ENCODE assay signal across 11 cellular contexts in genomic region chr7:28069788-28070187, GRCh38.
DNase-seq lines count a peak whose midpoint lies in the region; ATAC-seq and TF ChIP-seq lines count a peak whose summit lies in the region.
"Had no signal": no experiment of that assay in that cellular context is flagged by ENCODE, and none has a peak within 500 bp of the region (broad histone marks: within the 10 kb centered on the region; RNA-seq: fewer than 3 reads in every experiment).

No MANE protein-coding gene starts in this region.

- H3K27ac Mint-ChIP-seq in nephron, result peak overlapping the region; percentile 86 to 100 (median 94)

- H3K9me3 ChIP-seq in fibroblast of lung (ENCODE audit: control insufficient read depth, insufficient read depth, low read depth, low read length) (no peaks in the 10 kb centered on the region), aorta (ENCODE audit: control insufficient read depth, low read length) (no peaks in the 10 kb centered on the region)

- H3K4me3 Mint-ChIP-seq in nephron, result peak overlapping the region; percentile 5 to 72 (median 23)

- ATAC-seq in Right ventricle myocardium superior (ENCODE audit: poor library complexity), result peak; percentile 81
- ATAC-seq in aorta (ENCODE audit: low FRiP score), result no peak
- ATAC-seq in GM21528 (IDR thresholded peaks at IDR 0.05; ENCODE audit: low FRiP score, unreplicated experiment), result no peak

- no peaks in the 10 kb centered on the region for H3K36me3 Mint-ChIP-seq in nephron (ENCODE audit: low read depth)

- no peaks in the 10 kb centered on the region for H3K27me3 ChIP-seq in fibroblast of lung (ENCODE audit: control insufficient read depth, insufficient read depth, low read length)
- no peaks in the 10 kb centered on the region for H3K27me3 ChIP-seq in aorta (ENCODE audit: control insufficient read depth in 1 of 2, insufficient read depth in 2 of 2, low read length in 1 of 2)
- H3K27me3 ChIP-seq: brain microvascular endothelial cell had no signal

- no peaks in the 10 kb centered on the region for H4K20me1 ChIP-seq in fibroblast of lung (ENCODE audit: control insufficient read depth, extremely low read depth, insufficient read depth, low read length)

- DNase-seq in Right ventricle myocardium superior (peak; percentile 61), cardiac septum (ENCODE audit: low spot score) (no peak), fibroblast of lung (ENCODE audit: low read depth in 2 of 2) (peak; percentile 75 to 81), aorta (peak; percentile 53 to 74), RKO (ENCODE audit: low spot score) (no peak), NCI-H2196 (lab: John Stamatoyannopoulos, UW; ENCODE audit: unreplicated experiment) (no peak)
- DNase-seq: brain microvascular endothelial cell, NCI-H1048 had no signal

- H3K4me1 ChIP-seq in fibroblast of lung (ENCODE audit: control insufficient read depth, extremely low read depth, insufficient read depth, low read length), result peaks cover 17% of the 10 kb centered on the region
- peaks cover 5 to 7% of the 10 kb centered on the region in 2 donors for H3K4me1 ChIP-seq in aorta (ENCODE audit: control insufficient read depth in 1 of 2, insufficient read depth in 2 of 2, low read length in 2 of 2)
- H3K4me1 ChIP-seq: parathyroid adenoma had no signal

- H3K9ac ChIP-seq in fibroblast of lung (ENCODE audit: insufficient read depth, low read length), result no peak overlapping the region
- H3K9ac ChIP-seq: parathyroid adenoma had no signal

- peak overlapping the region; percentile 74 for H3K4me2 ChIP-seq in fibroblast of lung (ENCODE audit: extremely low read depth, insufficient read depth, low read length)

- WGBS in aorta, 2 donors, result 17 to 20% methylated on average over 10 of the region's 10 CpGs

- no peak overlapping the region for H2AFZ ChIP-seq in fibroblast of lung (ENCODE audit: low read length)
- H2AFZ ChIP-seq: parathyroid adenoma had no signal

- no peaks in the 10 kb centered on the region for H3K79me2 ChIP-seq in fibroblast of lung (ENCODE audit: control insufficient read depth, insufficient read depth, low read length)

- TF ChIP-seq CTCF in fibroblast of lung (conservative IDR thresholded peaks at IDR 0.05 in 1 of 2, IDR thresholded peaks at IDR 0.05 in 1 of 2; ENCODE audit: low read depth in 1 of 2, low read length in 2 of 2), result no peak
- no peak for TF ChIP-seq CTCF in nephron (IDR thresholded peaks at IDR 0.05; ENCODE audit: unreplicated experiment in 3 of 3)

- H3K9me3 Mint-ChIP-seq in nephron, result no peaks in the 10 kb centered on the region

- H3K27me3 Mint-ChIP-seq in nephron (ENCODE audit: low read depth), result no peaks in the 10 kb centered on the region

- H3K27ac ChIP-seq in fibroblast of lung (ENCODE audit: insufficient read depth, low read length) (peak overlapping the region; percentile 41), aorta (ENCODE audit: low read depth in 1 of 2, low read length in 2 of 2) (no peak overlapping the region)
- H3K27ac ChIP-seq: brain microvascular endothelial cell, parathyroid adenoma had no signal

- H3K36me3 ChIP-seq in fibroblast of lung (ENCODE audit: control insufficient read depth, insufficient read depth, low read length) (no peaks in the 10 kb centered on the region), aorta (ENCODE audit: control insufficient read depth in 1 of 2, insufficient read depth in 2 of 2, low read length in 1 of 2) (no peaks in the 10 kb centered on the region)
- H3K36me3 ChIP-seq: brain microvascular endothelial cell had no signal

- H3K4me1 Mint-ChIP-seq in nephron, result peaks cover 58% of the 10 kb centered on the region

- intact Hi-C loops in Right ventricle myocardium superior (cut with DNase I), result loop anchor here (10.0 kb wide), 1 partner anchor 875 kb away; no protein-coding TSS in a partner anchor
- intact Hi-C loops in cardiac septum (cut with DNase I), result no loop called here
- intact Hi-C loops in aorta (cut with DNase I), result no loop called here

- H3K4me3 ChIP-seq in fibroblast of lung (replicated peaks in 1 of 4; ENCODE audit: control extremely low read depth in 1 of 4, insufficient read depth in 1 of 4, low read depth in 3 of 4, low read length in 4 of 4) (no peak overlapping the region), aorta (ENCODE audit: low read length in 2 of 2) (no peak overlapping the region)

Comparison
In these comparisons a context has a peak if more than half of its experiments do, and no peak if none do; other contexts are left out.
1. DNase-seq: peak in Right ventricle myocardium superior (single experiment), fibroblast of lung (2 of 2) and aorta (2 of 2); none in cardiac septum (single experiment), RKO (single experiment) and NCI-H2196 (single experiment).